ENCODE assay signal across 21 cellular contexts in genomic region chr9:69570091-69570451, GRCh38.
DNase-seq lines count a peak whose midpoint lies in the region; ATAC-seq, FAIRE-seq and TF ChIP-seq lines count a peak whose summit lies in the region.
"Had no signal": no experiment of that assay in that cellular context is flagged by ENCODE, and none has a peak within 500 bp of the region (broad histone marks: within the 10 kb centered on the region; RNA-seq: fewer than 3 reads in every experiment).

No MANE protein-coding gene starts in this region.

- peaks cover 28% of the 10 kb centered on the region for H3K4me1 ChIP-seq in foreskin keratinocyte
- H3K4me1 ChIP-seq: A549 had no signal

- FAIRE-seq in H54 (lab: Jason Lieb, UNC), result peak; percentile 57
- FAIRE-seq: A549, GM12878 had no signal

- no peak overlapping the region for H3K4me3 ChIP-seq in brain microvascular endothelial cell (ENCODE audit: low read depth, low read length)
- H3K4me3 ChIP-seq: A549, GM12878, SJSA1 had no signal

- DNase-seq in H54 (ENCODE audit: insufficient read length, low spot score) (no peak), foreskin keratinocyte (no peak), NCI-H524 treated with DMSO at 0.1 percent for 48 hours (lab: John Stamatoyannopoulos, UW) (no peak), brain microvascular endothelial cell (no peak)
- DNase-seq: C1 segment of cervical spinal cord, GDM1, Karpas-422, NCI-H1417, NCI-H1930, NCI-H2171, NCI-H446 treated with DMSO at 0.1 percent for 48 hours, NCI-H748 treated with DMSO at 0.1 percent for 48 hours, OCI-M1, RPMI8226 had no signal

- H3K4me3 Mint-ChIP-seq in nephron, result no peak overlapping the region

- no peaks in the 10 kb centered on the region for H3K27me3 Mint-ChIP-seq in nephron (ENCODE audit: low read depth)

- H3K27me3 ChIP-seq in foreskin keratinocyte (no peaks in the 10 kb centered on the region), brain microvascular endothelial cell (replicated peaks) (no peaks in the 10 kb centered on the region)
- H3K27me3 ChIP-seq: SJSA1 had no signal

- TF ChIP-seq CTCF in foreskin keratinocyte (conservative IDR thresholded peaks at IDR 0.05), result no peak
- no peak for TF ChIP-seq CTCF in nephron (IDR thresholded peaks at IDR 0.05; ENCODE audit: unreplicated experiment in 3 of 3)
- TF ChIP-seq CTCF in brain microvascular endothelial cell (IDR thresholded peaks at IDR 0.05; ENCODE audit: low read depth, low read length, missing control alignments), result no peak

- peaks cover 60% of the 10 kb centered on the region for H3K4me1 Mint-ChIP-seq in nephron

- no peaks in the 10 kb centered on the region for H3K36me3 ChIP-seq in brain microvascular endothelial cell (replicated peaks)
- H3K36me3 ChIP-seq: SJSA1 had no signal

- in situ Hi-C loops in brain microvascular endothelial cell (cut with HindIII; ENCODE audit: low pct_ligation_motif_present, low sequenced_read_pairs), result no loop called here

- TF ChIP-seq POLR2A in H54 (IDR thresholded peaks at IDR 0.05; ENCODE audit: low read depth, low read length), result no peak

- ATAC-seq in SK-N-SH treated with all-trans-retinoic acid at 6 μM for 48 hours (peak; percentile 69), foreskin keratinocyte (peak; percentile 62), GM19397 (IDR thresholded peaks at IDR 0.05; ENCODE audit: unreplicated experiment) (no peak), HG03025 (IDR thresholded peaks at IDR 0.05; ENCODE audit: low FRiP score, unreplicated experiment) (no peak)
- ATAC-seq: A549, GM12878 had no signal

- peak overlapping the region in 2 of 3 experiments; percentile 48 to 65 for H3K27ac Mint-ChIP-seq in nephron

- no peaks in the 10 kb centered on the region for H3K9me3 Mint-ChIP-seq in nephron

- H3K36me3 Mint-ChIP-seq in nephron (ENCODE audit: low read depth), result no peaks in the 10 kb centered on the region

- H3K27ac ChIP-seq in foreskin keratinocyte (no peak overlapping the region), brain microvascular endothelial cell (no peak overlapping the region)
- H3K27ac ChIP-seq: A549, SJSA1 had no signal

TF ChIP-seq in SK-N-SH treated with all-trans-retinoic acid at 6 μM for 48 hours, 23 proteins besides CTCF, POLR2A, EP300 and RAD21:
- TF ChIP-seq PATZ1 (CRISPR knock-in tag; IDR thresholded peaks at IDR 0.05; ENCODE audit: borderline replicate concordance) (no peak), CSDC2 (CRISPR knock-in tag; IDR thresholded peaks at IDR 0.05) (no peak), ISL1 (CRISPR knock-in tag; IDR thresholded peaks at IDR 0.05) (no peak), ZFP3 (CRISPR knock-in tag; IDR thresholded peaks at IDR 0.05) (no peak), OSR1 (CRISPR knock-in tag; IDR thresholded peaks at IDR 0.05) (no peak), TOX (CRISPR knock-in tag; IDR thresholded peaks at IDR 0.05; ENCODE audit: borderline replicate concordance) (no peak), ZNF70 (CRISPR knock-in tag; IDR thresholded peaks at IDR 0.05) (no peak), ZNF8 (CRISPR knock-in tag; IDR thresholded peaks at IDR 0.05) (no peak), RARB (CRISPR knock-in tag; IDR thresholded peaks at IDR 0.05) (no peak), GLIS3 (CRISPR knock-in tag; IDR thresholded peaks at IDR 0.05) (no peak), ESRRG (CRISPR knock-in tag; IDR thresholded peaks at IDR 0.05) (no peak), CSRNP3 (CRISPR knock-in tag; IDR thresholded peaks at IDR 0.05) (no peak), SNAI2 (CRISPR knock-in tag; IDR thresholded peaks at IDR 0.05) (no peak), BACH2 (CRISPR knock-in tag; IDR thresholded peaks at IDR 0.05; ENCODE audit: borderline replicate concordance) (no peak), TSHZ2 (CRISPR knock-in tag; IDR thresholded peaks at IDR 0.05) (no peak), ZNF565 (CRISPR knock-in tag; conservative IDR thresholded peaks at IDR 0.05; ENCODE audit: low read depth) (no peak), POU6F1 (CRISPR knock-in tag; IDR thresholded peaks at IDR 0.05; ENCODE audit: borderline replicate concordance, low read depth) (no peak), PPARA (CRISPR knock-in tag; IDR thresholded peaks at IDR 0.05; ENCODE audit: borderline replicate concordance) (no peak), ARNTL (CRISPR knock-in tag; IDR thresholded peaks at IDR 0.05; ENCODE audit: borderline replicate concordance, low read depth) (no peak)
- TF ChIP-seq, protein P1, sequence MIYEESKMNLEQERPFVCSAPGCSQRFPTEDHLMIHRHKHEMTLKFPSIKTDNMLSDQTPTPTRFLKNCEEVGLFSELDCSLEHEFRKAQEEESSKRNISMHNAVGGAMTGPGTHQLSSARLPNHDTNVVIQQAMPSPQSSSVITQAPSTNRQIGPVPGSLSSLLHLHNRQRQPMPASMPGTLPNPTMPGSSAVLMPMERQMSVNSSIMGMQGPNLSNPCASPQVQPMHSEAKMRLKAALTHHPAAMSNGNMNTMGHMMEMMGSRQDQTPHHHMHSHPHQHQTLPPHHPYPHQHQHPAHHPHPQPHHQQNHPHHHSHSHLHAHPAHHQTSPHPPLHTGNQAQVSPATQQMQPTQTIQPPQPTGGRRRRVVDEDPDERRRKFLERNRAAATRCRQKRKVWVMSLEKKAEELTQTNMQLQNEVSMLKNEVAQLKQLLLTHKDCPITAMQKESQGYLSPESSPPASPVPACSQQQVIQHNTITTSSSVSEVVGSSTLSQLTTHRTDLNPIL (CRISPR knock-in tag; IDR thresholded peaks at IDR 0.05; ENCODE audit: low read depth), result no peak

Comparison
In these comparisons a context has a peak if more than half of its experiments do, and no peak if none do; other contexts are left out.
1. ATAC-seq: peak in SK-N-SH treated with all-trans-retinoic acid at 6 μM for 48 hours (single experiment) and foreskin keratinocyte (single experiment); none in GM19397 (single experiment) and HG03025 (single experiment).